ENCODE assay signal across 23 cellular contexts in the genomic region with DNA sequence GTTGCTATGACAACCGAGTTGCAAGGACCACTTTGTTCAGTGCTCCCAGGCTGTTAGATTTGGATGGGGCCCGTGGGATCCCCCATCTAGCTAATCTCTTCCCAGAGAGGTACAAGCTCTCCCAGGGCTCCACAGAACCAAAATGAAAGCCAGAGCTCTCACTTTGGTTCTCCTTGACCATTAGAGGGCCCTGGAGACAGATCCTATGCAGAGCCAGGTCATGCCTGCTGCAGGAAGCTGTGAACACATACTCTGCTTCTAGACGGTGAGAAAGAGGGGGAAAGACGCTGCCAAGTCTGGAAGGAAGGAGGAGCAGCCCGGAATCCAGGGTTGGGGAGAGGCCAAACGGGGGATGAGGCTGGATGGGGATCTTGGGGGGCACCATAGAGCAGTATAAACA.
DNase-seq lines count a peak whose midpoint lies in the region; ATAC-seq and TF ChIP-seq lines count a peak whose summit lies in the region.
"Had no signal": no experiment of that assay in that cellular context is flagged by ENCODE, and none has a peak within 500 bp of the region (broad histone marks: within the 10 kb centered on the region; RNA-seq: fewer than 3 reads in every experiment).

No MANE protein-coding gene starts in this region.

- DNase-seq in cardiac septum (ENCODE audit: low spot score) (peak; percentile 50), left ventricle myocardium inferior (no peak), MG63 (peak; percentile 14), dorsolateral prefrontal cortex (no peak), upper lobe of right lung (no peak), NCI-H2029 (lab: John Stamatoyannopoulos, UW) (no peak)
- DNase-seq: activated CD4-positive, alpha-beta T cell treated with anti-CD3 and anti-CD28 coated beads for 1 hour; CD8-positive, alpha-beta memory T cell; DMS53; erythroblast; NCI-H146; NCI-H2227 treated with DMSO at 0.1 percent for 48 hours; nephron progenitor cell; NK-92 treated with Interleukin-12 subunit alpha and Interleukin-12 subunit beta, amount 100 ng/mL, for 24 hours; Peyer's patch; psoas muscle; stimulated activated CD4-positive, alpha-beta T cell treated with anti-CD3 and anti-CD28 coated beads, Interleukin-4, amount 100 ng/mL, for 24 hours; stomach; T-helper 9 cell; uterus had no signal

- H3K27me3 ChIP-seq in left ventricle myocardium inferior (ENCODE audit: low read depth) (peaks cover 9% of the 10 kb centered on the region), MG63 (no peaks in the 10 kb centered on the region), dorsolateral prefrontal cortex (peaks cover 0 to 4% (median 0%) of the 10 kb centered on the region in 45 donors), upper lobe of right lung (no peaks in the 10 kb centered on the region)
- H3K27me3 ChIP-seq: Peyer's patch, uterus had no signal

- intact Hi-C loops in cardiac septum (cut with DNase I), result no loop called here
- intact Hi-C loops in left ventricle myocardium inferior (cut with micrococcal nuclease), result no loop called here
- intact Hi-C loops in dorsolateral prefrontal cortex (cut with DNase I), result no loop called here
- intact Hi-C loops in upper lobe of right lung (cut with DNase I), result no loop called here

- H3K27ac ChIP-seq in left ventricle myocardium inferior (replicated peaks) (no peak overlapping the region), dorsolateral prefrontal cortex (peak overlapping the region in 39 of 59 donors; percentile 1 to 87 (median 43)), upper lobe of right lung (no peak overlapping the region)
- H3K27ac ChIP-seq: Peyer's patch, psoas muscle, SK-N-MC, stomach, uterus had no signal

- H3K36me3 ChIP-seq in left ventricle myocardium inferior, result no peaks in the 10 kb centered on the region
- no peaks in the 10 kb centered on the region for H3K36me3 ChIP-seq in MG63
- no peaks in the 10 kb centered on the region for H3K36me3 ChIP-seq in upper lobe of right lung
- H3K36me3 ChIP-seq: Peyer's patch, stomach, uterus had no signal

- H3K4me3 ChIP-seq in left ventricle myocardium inferior (no peak overlapping the region), MG63 (no peak overlapping the region), dorsolateral prefrontal cortex (no peak overlapping the region), upper lobe of right lung (no peak overlapping the region)
- H3K4me3 ChIP-seq: Peyer's patch, psoas muscle, SK-N-MC, stomach, uterus had no signal

- ATAC-seq in upper lobe of right lung (peak; percentile 42), GM18517 (IDR thresholded peaks at IDR 0.05; ENCODE audit: unreplicated experiment) (no peak)
- no peak for ATAC-seq in activated CD4-positive, CD25-positive, alpha-beta regulatory T cell treated with anti-CD3 and anti-CD28 coated beads, Interleukin-2, amount 50 U/mL, for 24 hours
- ATAC-seq: psoas muscle had no signal

- H3K9me3 ChIP-seq in left ventricle myocardium inferior (replicated peaks) (no peaks in the 10 kb centered on the region), MG63 (no peaks in the 10 kb centered on the region), upper lobe of right lung (no peaks in the 10 kb centered on the region)
- H3K9me3 ChIP-seq: Peyer's patch, psoas muscle, stomach, uterus had no signal

- TF ChIP-seq CTCF in left ventricle myocardium inferior (IDR thresholded peaks at IDR 0.05; ENCODE audit: borderline replicate concordance) (no peak), dorsolateral prefrontal cortex (IDR thresholded peaks at IDR 0.05 in 54 of 56, conservative IDR thresholded peaks at IDR 0.05 in 2 of 56; ENCODE audit: low read depth in 1 of 56, partially characterized antibody in 56 of 56) (no peak), upper lobe of right lung (IDR thresholded peaks at IDR 0.05) (no peak)

- H3K4me1 ChIP-seq in left ventricle myocardium inferior, result no peaks in the 10 kb centered on the region
- H3K4me1 ChIP-seq in upper lobe of right lung, result no peaks in the 10 kb centered on the region
- H3K4me1 ChIP-seq: Peyer's patch, psoas muscle, stomach, uterus had no signal

Comparison
In these comparisons a context has a peak if more than half of its experiments do, and no peak if none do; other contexts are left out.
1. DNase-seq: peak in cardiac septum (single experiment) and MG63 (single experiment); none in left ventricle myocardium inferior (single experiment), dorsolateral prefrontal cortex (0 of 10), upper lobe of right lung (single experiment) and NCI-H2029 (single experiment).
2. H3K27ac ChIP-seq: peak in dorsolateral prefrontal cortex (39 of 59); none in left ventricle myocardium inferior (single experiment) and upper lobe of right lung (single experiment).